In the genomic region with DNA sequence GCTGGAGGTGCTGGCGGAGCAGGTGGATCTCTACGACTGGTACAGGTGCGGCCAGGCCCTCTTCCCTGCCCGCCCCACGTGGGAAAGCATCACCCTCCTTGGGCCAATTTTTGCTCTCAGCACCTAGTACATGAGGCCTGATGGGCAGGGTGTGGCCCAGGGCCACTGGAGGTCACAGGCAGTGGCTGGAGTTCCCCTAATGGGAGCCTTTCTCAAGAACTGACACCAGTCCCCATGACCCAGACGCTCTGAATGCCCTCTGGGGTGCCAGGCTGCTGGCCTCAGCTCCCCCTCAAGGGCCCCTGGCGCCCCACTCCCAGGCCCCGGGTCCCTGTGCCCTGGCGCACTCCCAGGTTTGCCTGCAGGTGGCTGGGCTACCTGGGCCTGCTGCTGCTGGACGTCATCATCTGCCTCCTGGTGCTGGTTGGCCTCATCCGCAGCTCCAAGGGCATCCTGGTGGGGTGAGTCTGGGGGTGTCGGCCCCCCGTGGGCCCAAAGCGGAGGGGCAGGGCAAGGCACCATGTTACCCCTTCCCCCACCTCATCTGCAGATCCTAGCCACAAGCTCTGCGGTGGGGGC, we compare ENCODE assay signal across 30 cellular contexts.
"Had no signal": no experiment of that assay in that cellular context is flagged by ENCODE, and none has a peak within 500 bp of the region (broad histone marks: within the 10 kb centered on the region; RNA-seq: fewer than 3 reads in every experiment).

No MANE protein-coding gene starts in this region.

- H3K36me3 ChIP-seq: ovary, prostate gland, uterus had no signal

- H3K27me3 ChIP-seq: neutrophil, ovary, suprapubic skin, tibial nerve, uterus had no signal

- H3K27ac Mint-ChIP-seq: activated CD4-positive, alpha-beta memory T cell treated with anti-CD3 and anti-CD28 coated beads, Interleukin-2, amount 10 ng/mL, durations not matched to agents 7 days and 5 days; activated CD4-positive, alpha-beta T cell treated with anti-CD3 and anti-CD28 coated beads, Interleukin-2, amount 10 ng/mL, durations not matched to agents 7 days and 5 days; activated naive CD4-positive, alpha-beta T cell treated with anti-CD3 and anti-CD28 coated beads, Interleukin-2, amount 50 U/mL, for 24 hours; activated naive CD8-positive, alpha-beta T cell treated with anti-CD3 and anti-CD28 coated beads, Interleukin-2, amount 50 U/mL, for 24 hours; activated T-cell treated with anti-CD3 and anti-CD28 coated beads, Interleukin-2, amount 50 U/mL, for 24 hours; activated T-helper 17 cell treated with anti-CD3 and anti-CD28 coated beads, Interleukin-2, amount 50 U/mL, for 72 hours; immature natural killer cell; nephron had no signal

- H3K27ac ChIP-seq: lower lobe of right lung, neutrophil, ovary, prostate gland, suprapubic skin, tibial nerve, uterus had no signal

- H3K4me1 ChIP-seq: prostate gland, uterus had no signal

- H3K4me3 Mint-ChIP-seq: activated CD4-positive, alpha-beta memory T cell treated with anti-CD3 and anti-CD28 coated beads, Interleukin-2, amount 10 ng/mL, durations not matched to agents 7 days and 5 days; activated CD4-positive, alpha-beta T cell treated with anti-CD3 and anti-CD28 coated beads, Interleukin-2, amount 10 ng/mL, durations not matched to agents 7 days and 5 days; activated naive CD4-positive, alpha-beta T cell treated with anti-CD3 and anti-CD28 coated beads, Interleukin-2, amount 50 U/mL, for 24 hours; activated naive CD8-positive, alpha-beta T cell treated with anti-CD3 and anti-CD28 coated beads, Interleukin-2, amount 50 U/mL, for 24 hours; activated T-cell treated with anti-CD3 and anti-CD28 coated beads, Interleukin-2, amount 50 U/mL, for 24 hours; activated T-helper 17 cell treated with anti-CD3 and anti-CD28 coated beads, Interleukin-2, amount 50 U/mL, for 72 hours; immature natural killer cell; nephron; stimulated activated naive B cell treated with anti-CD40 and anti-IgM and Interleukin-4, amounts not matched to agents 10 μg/mL and 1 μg/mL and 100 μg/mL, for 72 hours had no signal

- H3K9me3 Mint-ChIP-seq: activated CD4-positive, alpha-beta memory T cell treated with anti-CD3 and anti-CD28 coated beads, Interleukin-2, amount 10 ng/mL, durations not matched to agents 7 days and 5 days; activated CD4-positive, alpha-beta T cell treated with anti-CD3 and anti-CD28 coated beads, Interleukin-2, amount 10 ng/mL, durations not matched to agents 7 days and 5 days; activated naive CD4-positive, alpha-beta T cell treated with anti-CD3 and anti-CD28 coated beads, Interleukin-2, amount 50 U/mL, for 24 hours; activated naive CD8-positive, alpha-beta T cell treated with anti-CD3 and anti-CD28 coated beads, Interleukin-2, amount 50 U/mL, for 24 hours; activated T-cell treated with anti-CD3 and anti-CD28 coated beads, Interleukin-2, amount 50 U/mL, for 24 hours; activated T-helper 17 cell treated with anti-CD3 and anti-CD28 coated beads, Interleukin-2, amount 50 U/mL, for 72 hours; immature natural killer cell; nephron; stimulated activated naive B cell treated with anti-CD40 and anti-IgM and Interleukin-4, amounts not matched to agents 10 μg/mL and 1 μg/mL and 100 μg/mL, for 72 hours had no signal

- H3K9me3 ChIP-seq: lower lobe of right lung, neutrophil, ovary, prostate gland, suprapubic skin, tibial nerve, uterus had no signal

- H3K4me3 ChIP-seq: lower lobe of right lung, ovary, prostate gland, smooth muscle cell, suprapubic skin, tibial nerve, uterus had no signal

- H3K36me3 Mint-ChIP-seq: activated naive CD4-positive, alpha-beta T cell treated with anti-CD3 and anti-CD28 coated beads, Interleukin-2, amount 50 U/mL, for 24 hours; immature natural killer cell had no signal

- H3K27me3 Mint-ChIP-seq: activated CD4-positive, alpha-beta memory T cell treated with anti-CD3 and anti-CD28 coated beads, Interleukin-2, amount 10 ng/mL, durations not matched to agents 7 days and 5 days; activated CD4-positive, alpha-beta T cell treated with anti-CD3 and anti-CD28 coated beads, Interleukin-2, amount 10 ng/mL, durations not matched to agents 7 days and 5 days; activated naive CD4-positive, alpha-beta T cell treated with anti-CD3 and anti-CD28 coated beads, Interleukin-2, amount 50 U/mL, for 24 hours; activated naive CD8-positive, alpha-beta T cell treated with anti-CD3 and anti-CD28 coated beads, Interleukin-2, amount 50 U/mL, for 24 hours; activated T-cell treated with anti-CD3 and anti-CD28 coated beads, Interleukin-2, amount 50 U/mL, for 24 hours; activated T-helper 17 cell treated with anti-CD3 and anti-CD28 coated beads, Interleukin-2, amount 50 U/mL, for 72 hours; stimulated activated naive B cell treated with anti-CD40 and anti-IgM and Interleukin-4, amounts not matched to agents 10 μg/mL and 1 μg/mL and 100 μg/mL, for 72 hours had no signal

- ATAC-seq: activated naive CD8-positive, alpha-beta T cell treated with anti-CD3 and anti-CD28 coated beads, Interleukin-2, amount 50 U/mL, for 24 hours; activated T-helper 17 cell treated with anti-CD3 and anti-CD28 coated beads, Interleukin-2, amount 50 U/mL, for 72 hours; esophagus mucosa; left colon; stimulated activated naive B cell treated with anti-CD40 and anti-IgM and Interleukin-4, amounts not matched to agents 10 μg/mL and 1 μg/mL and 100 μg/mL, for 72 hours had no signal

- DNase-seq: activated CD4-positive, alpha-beta memory T cell treated with anti-CD3 and anti-CD28 coated beads, Interleukin-2, amount 10 ng/mL, durations not matched to agents 7 days and 5 days; activated CD4-positive, alpha-beta T cell treated with anti-CD3 and anti-CD28 coated beads for 1 hour; activated CD4-positive, alpha-beta T cell treated with anti-CD3 and anti-CD28 coated beads, Interleukin-2, amount 10 ng/mL, durations not matched to agents 7 days and 5 days; activated CD8-positive, alpha-beta memory T cell treated with anti-CD3 and anti-CD28 coated beads, Interleukin-2, amount 50 U/mL, for 48 hours; activated gamma-delta T cell treated with Interleukin-2 at 50 U/mL for 16 hours; activated naive CD8-positive, alpha-beta T cell treated with anti-CD3 and anti-CD28 coated beads, Interleukin-2, amount 50 U/mL, for 24 hours; activated T-cell treated with anti-CD3 and anti-CD28 coated beads, Interleukin-2, amount 50 U/mL, for 24 hours; amygdala; cortex of kidney; foreskin fibroblast; hypothalamus; immature natural killer cell; kidney; left colon; lower lobe of right lung; ovary; retina; stimulated activated CD4-positive, alpha-beta T cell treated with anti-CD3 and anti-CD28 coated beads, Interleukin-1b, Interleukin-23, amount 100 ng/mL, for 48 hours; stimulated activated naive B cell treated with anti-CD40 and anti-IgM and Interleukin-4, amounts not matched to agents 10 μg/mL and 1 μg/mL and 100 μg/mL, for 72 hours; T-helper 2 cell; uterus had no signal
